In genomic region chr17:30344283-30345088, GRCh38 we compare ENCODE assay signal across 1 cellular context.
TF ChIP-seq lines count a peak whose summit lies in the region.

No MANE protein-coding gene starts in this region.

TF ChIP-seq in HepG2, 621 proteins besides CTCF, POLR2A, EP300 and RAD21 (continued from another document and continues in another):
- no peak for TF ChIP-seq ZBTB46 (CRISPR knock-in tag; IDR thresholded peaks at IDR 0.05; ENCODE audit: borderline replicate concordance)
- TF ChIP-seq ZFP41 (CRISPR knock-in tag; IDR thresholded peaks at IDR 0.05; ENCODE audit: borderline replicate concordance), result 0 out of 2 replicates have a peak, but pooled peaks have one; percentile 40
- no peak for TF ChIP-seq ZNF724P (CRISPR knock-in tag; IDR thresholded peaks at IDR 0.05; ENCODE audit: borderline replicate concordance)
- TF ChIP-seq, protein P1, sequence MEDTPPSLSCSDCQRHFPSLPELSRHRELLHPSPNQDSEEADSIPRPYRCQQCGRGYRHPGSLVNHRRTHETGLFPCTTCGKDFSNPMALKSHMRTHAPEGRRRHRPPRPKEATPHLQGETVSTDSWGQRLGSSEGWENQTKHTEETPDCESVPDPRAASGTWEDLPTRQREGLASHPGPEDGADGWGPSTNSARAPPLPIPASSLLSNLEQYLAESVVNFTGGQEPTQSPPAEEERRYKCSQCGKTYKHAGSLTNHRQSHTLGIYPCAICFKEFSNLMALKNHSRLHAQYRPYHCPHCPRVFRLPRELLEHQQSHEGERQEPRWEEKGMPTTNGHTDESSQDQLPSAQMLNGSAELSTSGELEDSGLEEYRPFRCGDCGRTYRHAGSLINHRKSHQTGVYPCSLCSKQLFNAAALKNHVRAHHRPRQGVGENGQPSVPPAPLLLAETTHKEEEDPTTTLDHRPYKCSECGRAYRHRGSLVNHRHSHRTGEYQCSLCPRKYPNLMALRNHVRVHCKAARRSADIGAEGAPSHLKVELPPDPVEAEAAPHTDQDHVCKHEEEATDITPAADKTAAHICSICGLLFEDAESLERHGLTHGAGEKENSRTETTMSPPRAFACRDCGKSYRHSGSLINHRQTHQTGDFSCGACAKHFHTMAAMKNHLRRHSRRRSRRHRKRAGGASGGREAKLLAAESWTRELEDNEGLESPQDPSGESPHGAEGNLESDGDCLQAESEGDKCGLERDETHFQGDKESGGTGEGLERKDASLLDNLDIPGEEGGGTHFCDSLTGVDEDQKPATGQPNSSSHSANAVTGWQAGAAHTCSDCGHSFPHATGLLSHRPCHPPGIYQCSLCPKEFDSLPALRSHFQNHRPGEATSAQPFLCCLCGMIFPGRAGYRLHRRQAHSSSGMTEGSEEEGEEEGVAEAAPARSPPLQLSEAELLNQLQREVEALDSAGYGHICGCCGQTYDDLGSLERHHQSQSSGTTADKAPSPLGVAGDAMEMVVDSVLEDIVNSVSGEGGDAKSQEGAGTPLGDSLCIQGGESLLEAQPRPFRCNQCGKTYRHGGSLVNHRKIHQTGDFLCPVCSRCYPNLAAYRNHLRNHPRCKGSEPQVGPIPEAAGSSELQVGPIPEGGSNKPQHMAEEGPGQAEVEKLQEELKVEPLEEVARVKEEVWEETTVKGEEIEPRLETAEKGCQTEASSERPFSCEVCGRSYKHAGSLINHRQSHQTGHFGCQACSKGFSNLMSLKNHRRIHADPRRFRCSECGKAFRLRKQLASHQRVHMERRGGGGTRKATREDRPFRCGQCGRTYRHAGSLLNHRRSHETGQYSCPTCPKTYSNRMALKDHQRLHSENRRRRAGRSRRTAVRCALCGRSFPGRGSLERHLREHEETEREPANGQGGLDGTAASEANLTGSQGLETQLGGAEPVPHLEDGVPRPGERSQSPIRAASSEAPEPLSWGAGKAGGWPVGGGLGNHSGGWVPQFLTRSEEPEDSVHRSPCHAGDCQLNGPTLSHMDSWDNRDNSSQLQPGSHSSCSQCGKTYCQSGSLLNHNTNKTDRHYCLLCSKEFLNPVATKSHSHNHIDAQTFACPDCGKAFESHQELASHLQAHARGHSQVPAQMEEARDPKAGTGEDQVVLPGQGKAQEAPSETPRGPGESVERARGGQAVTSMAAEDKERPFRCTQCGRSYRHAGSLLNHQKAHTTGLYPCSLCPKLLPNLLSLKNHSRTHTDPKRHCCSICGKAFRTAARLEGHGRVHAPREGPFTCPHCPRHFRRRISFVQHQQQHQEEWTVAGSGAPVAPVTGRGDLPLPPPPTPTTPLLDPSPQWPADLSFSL (CRISPR knock-in tag; IDR thresholded peaks at IDR 0.05), result 0 out of 2 replicates have a peak, but pooled peaks have one; percentile 41
- TF ChIP-seq FOXK2 (IDR thresholded peaks at IDR 0.05), result peak; percentile 43; the same call in 1 of the 2 replicates
- no peak for TF ChIP-seq SMAD9 (CRISPR knock-in tag; IDR thresholded peaks at IDR 0.05)
- no peak for TF ChIP-seq MBNL3 (CRISPR knock-in tag; conservative IDR thresholded peaks at IDR 0.05)
- TF ChIP-seq KLF11 (CRISPR knock-in tag; IDR thresholded peaks at IDR 0.05), result peak; percentile 70; the same call in 1 of the 2 replicates
- peak; percentile 58 for TF ChIP-seq ELF1 (CRISPR knock-in tag; IDR thresholded peaks at IDR 0.05)
- TF ChIP-seq ZNF639 (CRISPR knock-in tag; conservative IDR thresholded peaks at IDR 0.05), result peak; percentile 68; the same call in 1 of the 2 replicates
- TF ChIP-seq ZNF883 (CRISPR knock-in tag; IDR thresholded peaks at IDR 0.05; ENCODE audit: not compliant biosample characterization), result peak; percentile 36
- TF ChIP-seq, protein P2, sequence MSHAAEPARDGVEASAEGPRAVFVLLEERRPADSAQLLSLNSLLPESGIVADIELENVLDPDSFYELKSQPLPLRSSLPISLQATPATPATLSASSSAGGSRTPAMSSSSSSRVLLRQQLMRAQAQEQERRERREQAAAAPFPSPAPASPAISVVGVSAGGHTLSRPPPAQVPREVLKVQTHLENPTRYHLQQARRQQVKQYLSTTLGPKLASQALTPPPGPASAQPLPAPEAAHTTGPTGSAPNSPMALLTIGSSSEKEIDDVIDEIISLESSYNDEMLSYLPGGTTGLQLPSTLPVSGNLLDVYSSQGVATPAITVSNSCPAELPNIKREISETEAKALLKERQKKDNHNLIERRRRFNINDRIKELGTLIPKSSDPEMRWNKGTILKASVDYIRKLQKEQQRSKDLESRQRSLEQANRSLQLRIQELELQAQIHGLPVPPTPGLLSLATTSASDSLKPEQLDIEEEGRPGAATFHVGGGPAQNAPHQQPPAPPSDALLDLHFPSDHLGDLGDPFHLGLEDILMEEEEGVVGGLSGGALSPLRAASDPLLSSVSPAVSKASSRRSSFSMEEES (CRISPR knock-in tag; IDR thresholded peaks at IDR 0.05), result peak; percentile 46; the same call in 1 of the 2 replicates
- no peak for TF ChIP-seq ZNF678 (CRISPR knock-in tag; IDR thresholded peaks at IDR 0.05)
- TF ChIP-seq ZNF264 (CRISPR knock-in tag; IDR thresholded peaks at IDR 0.05), result peak; percentile 86
- peak; percentile 48 for TF ChIP-seq NR2F6 (IDR thresholded peaks at IDR 0.05)
- TF ChIP-seq NR2F6 (CRISPR knock-in tag; IDR thresholded peaks at IDR 0.05), result peak; percentile 88
- TF ChIP-seq ZNF737 (CRISPR knock-in tag; IDR thresholded peaks at IDR 0.05; ENCODE audit: borderline replicate concordance), result no peak
- TF ChIP-seq, protein P3, sequence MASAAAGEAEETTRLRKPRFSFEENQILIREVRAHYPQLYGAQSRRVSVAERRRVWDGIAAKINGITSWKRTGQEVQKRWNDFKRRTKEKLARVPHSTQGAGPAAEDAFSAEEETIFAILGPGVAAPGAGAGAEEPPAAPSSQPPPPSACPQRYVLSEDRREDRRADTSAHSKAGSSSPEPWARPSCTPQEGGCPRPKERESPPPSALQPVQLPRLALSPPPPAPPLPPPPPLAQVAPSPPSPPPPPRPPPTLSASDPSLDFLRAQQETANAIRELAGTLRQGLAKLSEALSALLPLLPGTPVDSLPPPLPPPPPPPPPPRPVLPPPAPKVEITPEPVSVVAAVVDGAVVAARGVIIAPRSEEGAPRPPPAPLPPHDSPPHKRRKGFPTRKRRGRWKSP (CRISPR knock-in tag; IDR thresholded peaks at IDR 0.05), result peak; percentile 82
- no peak for TF ChIP-seq HOXA9 (CRISPR knock-in tag; IDR thresholded peaks at IDR 0.05; ENCODE audit: borderline replicate concordance)
- no peak for TF ChIP-seq CREB1 (IDR thresholded peaks at IDR 0.05)
- peak; percentile 68 for TF ChIP-seq CREB1 (CRISPR knock-in tag; IDR thresholded peaks at IDR 0.05)
- no peak for TF ChIP-seq GPBP1L1 (CRISPR knock-in tag; IDR thresholded peaks at IDR 0.05)
- TF ChIP-seq TEAD3 (CRISPR knock-in tag; optimal IDR thresholded peaks at IDR 0.05; ENCODE audit: borderline replicate concordance), result peak; percentile 95
- 0 out of 2 replicates have a peak, but pooled peaks have one; percentile 31 for TF ChIP-seq ZNF777 (CRISPR knock-in tag; IDR thresholded peaks at IDR 0.05)
- TF ChIP-seq ZNF512B (CRISPR knock-in tag; IDR thresholded peaks at IDR 0.05; ENCODE audit: borderline replicate concordance), result peak; percentile 73; the same call in 1 of the 2 replicates
- peak; percentile 35; the same call in 1 of the 2 replicates for TF ChIP-seq ESRRA (CRISPR knock-in tag; IDR thresholded peaks at IDR 0.05; ENCODE audit: low read depth)
- TF ChIP-seq SCMH1 (CRISPR knock-in tag; IDR thresholded peaks at IDR 0.05; ENCODE audit: borderline replicate concordance), result no peak
- TF ChIP-seq ARID4A (CRISPR knock-in tag; IDR thresholded peaks at IDR 0.05; ENCODE audit: borderline replicate concordance), result peak; percentile 79
- peak in 1 of 2 experiments; percentile 62; a peak in 2 of 4 replicates for TF ChIP-seq KLF16 (CRISPR knock-in tag; IDR thresholded peaks at IDR 0.05)
- peak; percentile 79; the same call in 1 of the 2 replicates for TF ChIP-seq AHR (CRISPR knock-in tag; IDR thresholded peaks at IDR 0.05)
- peak; percentile 45; the same call in 1 of the 2 replicates for TF ChIP-seq MED13 (CRISPR knock-in tag; IDR thresholded peaks at IDR 0.05)
- TF ChIP-seq ISL2 (CRISPR knock-in tag; IDR thresholded peaks at IDR 0.05), result peak; percentile 83
- no peak for TF ChIP-seq KLF13 (CRISPR knock-in tag; IDR thresholded peaks at IDR 0.05)
- TF ChIP-seq HNRNPUL1 (IDR thresholded peaks at IDR 0.05; ENCODE audit: low read depth, low read length), result no peak
- peak; percentile 70; the same call in 1 of the 2 replicates for TF ChIP-seq ZNF543 (CRISPR knock-in tag; IDR thresholded peaks at IDR 0.05)
- TF ChIP-seq ZNF333 (CRISPR knock-in tag; IDR thresholded peaks at IDR 0.05; ENCODE audit: borderline replicate concordance), result no peak; the same call in 1 of the 2 replicates
- no peak; the same call in 1 of the 2 replicates for TF ChIP-seq ZFP36L2 (CRISPR knock-in tag; IDR thresholded peaks at IDR 0.05)
- TF ChIP-seq SRF (IDR thresholded peaks at IDR 0.05; ENCODE audit: low read depth, low read length), result peak; percentile 42; the same call in 1 of the 2 replicates
- no peak; the same call in 1 of the 2 replicates for TF ChIP-seq ZNF460 (CRISPR knock-in tag; IDR thresholded peaks at IDR 0.05; ENCODE audit: borderline replicate concordance)
- no peak for TF ChIP-seq FOXA1 (IDR thresholded peaks at IDR 0.05)
- TF ChIP-seq FOXA1 (CRISPR knock-in tag; IDR thresholded peaks at IDR 0.05), result peak; percentile 90
